30 cellular contexts compared by ENCODE assay signal in genomic region chr9:91571036-91571435, GRCh38.
"Had no signal": no experiment of that assay in that cellular context is flagged by ENCODE, and none has a peak within 500 bp of the region (broad histone marks: within the 10 kb centered on the region; RNA-seq: fewer than 3 reads in every experiment).

No MANE protein-coding gene starts in this region.

- FAIRE-seq: urothelium cell line had no signal

- H3K4me1 Mint-ChIP-seq: activated CD4-positive, alpha-beta T cell treated with anti-CD3 and anti-CD28 coated beads, Interleukin-2, amount 10 ng/mL, durations not matched to agents 24 days and 14 days; activated naive CD8-positive, alpha-beta T cell treated with anti-CD3 and anti-CD28 coated beads for 36 hours; central memory CD8-positive, alpha-beta T cell; naive thymus-derived CD4-positive, alpha-beta T cell; T-helper 17 cell had no signal

- H3K36me3 ChIP-seq: breast epithelium, heart right ventricle, ovary, prostate gland, WERI-Rb-1 had no signal

- DNase-seq: activated CD4-positive, alpha-beta memory T cell treated with anti-CD3 and anti-CD28 coated beads for 36 hours; activated CD4-positive, alpha-beta T cell treated with anti-CD3 and anti-CD28 coated beads, Interleukin-2, amount 10 ng/mL, durations not matched to agents 24 days and 14 days; activated CD8-positive, alpha-beta memory T cell treated with anti-CD3 and anti-CD28 coated beads, Interleukin-2, amount 50 U/mL, for 4 hours; activated effector memory CD4-positive, alpha-beta T cell treated with anti-CD3 and anti-CD28 coated beads, Interleukin-2, amount 50 U/mL, for 16 hours; activated naive CD4-positive, alpha-beta T cell treated with anti-CD3 and anti-CD28 coated beads for 36 hours; activated naive CD8-positive, alpha-beta T cell treated with anti-CD3 and anti-CD28 coated beads for 36 hours; activated T-cell treated with anti-CD3 and anti-CD28 coated beads, Interleukin-2, amount 50 U/mL, for 1 hour; amniotic stem cell; foreskin keratinocyte; heart right ventricle; kidney glomerular epithelial cell; left ventricle myocardium superior; midbrain; naive thymus-derived CD4-positive, alpha-beta T cell; ovary; retina; stimulated activated CD4-positive, alpha-beta T cell treated with anti-CD3 and anti-CD28 coated beads, Interleukin-2, amount 100 ng/mL, for 48 hours; stimulated activated naive CD8-positive, alpha-beta T cell treated with anti-CD3 and anti-CD28 coated beads, Interleukin-15, Interleukin-2, amounts not matched to agents 100 U/mL and 50 U/mL, for 24 hours; T-helper 17 cell; T1000; testis; trophoblast cell; WERI-Rb-1 had no signal

- H3K36me3 Mint-ChIP-seq: activated CD4-positive, alpha-beta memory T cell treated with anti-CD3 and anti-CD28 coated beads for 36 hours; activated naive CD8-positive, alpha-beta T cell treated with anti-CD3 and anti-CD28 coated beads for 36 hours; naive thymus-derived CD4-positive, alpha-beta T cell had no signal

- H3K4me1 ChIP-seq: breast epithelium, foreskin keratinocyte, prostate gland, testis had no signal

- H3K4me3 Mint-ChIP-seq: activated CD4-positive, alpha-beta memory T cell treated with anti-CD3 and anti-CD28 coated beads for 36 hours; activated CD4-positive, alpha-beta T cell treated with anti-CD3 and anti-CD28 coated beads, Interleukin-2, amount 10 ng/mL, durations not matched to agents 24 days and 14 days; activated naive CD4-positive, alpha-beta T cell treated with anti-CD3 and anti-CD28 coated beads for 36 hours; activated naive CD8-positive, alpha-beta T cell treated with anti-CD3 and anti-CD28 coated beads for 36 hours; activated T-helper 1 cell treated with anti-CD3 and anti-CD28 coated beads, Interleukin-12 subunit alpha, Interleukin-12 subunit beta, Interleukin-2, Interleukin-4 antibody, amounts not matched to agents 30 ng/mL and 10 ng/mL and 1 ng/mL, durations not matched to agents 14 hours and 24 hours and 36 hours; central memory CD8-positive, alpha-beta T cell; dendritic cell treated with granulocyte-macrophage colony-stimulating factor and Interleukin-4, amounts not matched to agents 40 ng/mL and 50 ng/mL, for 4 days; naive thymus-derived CD4-positive, alpha-beta T cell; T-helper 17 cell had no signal

- H3K27ac ChIP-seq: breast epithelium, foreskin keratinocyte, ovary, prostate gland, testis had no signal

- ATAC-seq: activated CD4-positive, CD25-positive, alpha-beta regulatory T cell treated with anti-CD3 and anti-CD28 coated beads, Interleukin-2, amount 50 U/mL, for 24 hours; foreskin keratinocyte; heart right ventricle; left ventricle myocardium superior; naive thymus-derived CD4-positive, alpha-beta T cell; stimulated activated naive CD8-positive, alpha-beta T cell treated with anti-CD3 and anti-CD28 coated beads, Interleukin-15, Interleukin-2, amounts not matched to agents 100 U/mL and 50 U/mL, for 24 hours; T-helper 17 cell had no signal

- H3K9me3 ChIP-seq: ovary, prostate gland, testis had no signal

- H3K27me3 ChIP-seq: breast epithelium, heart right ventricle, ovary, testis had no signal

- H3K27ac Mint-ChIP-seq: activated CD4-positive, alpha-beta memory T cell treated with anti-CD3 and anti-CD28 coated beads for 36 hours; activated CD4-positive, alpha-beta T cell treated with anti-CD3 and anti-CD28 coated beads, Interleukin-2, amount 10 ng/mL, durations not matched to agents 24 days and 14 days; activated naive CD4-positive, alpha-beta T cell treated with anti-CD3 and anti-CD28 coated beads for 36 hours; activated naive CD8-positive, alpha-beta T cell treated with anti-CD3 and anti-CD28 coated beads for 36 hours; activated T-helper 1 cell treated with anti-CD3 and anti-CD28 coated beads, Interleukin-12 subunit alpha, Interleukin-12 subunit beta, Interleukin-2, Interleukin-4 antibody, amounts not matched to agents 30 ng/mL and 10 ng/mL and 1 ng/mL, durations not matched to agents 14 hours and 24 hours and 36 hours; dendritic cell treated with granulocyte-macrophage colony-stimulating factor and Interleukin-4, amounts not matched to agents 40 ng/mL and 50 ng/mL, for 4 days; naive thymus-derived CD4-positive, alpha-beta T cell; T-helper 17 cell had no signal

- H3K9me3 Mint-ChIP-seq: activated CD4-positive, alpha-beta memory T cell treated with anti-CD3 and anti-CD28 coated beads for 36 hours; activated CD4-positive, alpha-beta T cell treated with anti-CD3 and anti-CD28 coated beads, Interleukin-2, amount 10 ng/mL, durations not matched to agents 24 days and 14 days; activated naive CD4-positive, alpha-beta T cell treated with anti-CD3 and anti-CD28 coated beads for 36 hours; activated naive CD8-positive, alpha-beta T cell treated with anti-CD3 and anti-CD28 coated beads for 36 hours; activated T-helper 1 cell treated with anti-CD3 and anti-CD28 coated beads, Interleukin-12 subunit alpha, Interleukin-12 subunit beta, Interleukin-2, Interleukin-4 antibody, amounts not matched to agents 30 ng/mL and 10 ng/mL and 1 ng/mL, durations not matched to agents 14 hours and 24 hours and 36 hours; central memory CD8-positive, alpha-beta T cell; dendritic cell treated with granulocyte-macrophage colony-stimulating factor and Interleukin-4, amounts not matched to agents 40 ng/mL and 50 ng/mL, for 4 days had no signal

- H3K4me3 ChIP-seq: breast epithelium, heart right ventricle, ovary, prostate gland, testis had no signal
